14 cellular contexts compared by ENCODE assay signal in genomic region chr15:41988896-41989572, GRCh38. TPM values are rescaled to one million over a fixed set of nuclear protein-coding genes. Genes with fewer than 3 reads are reported as not detected.
"Had no signal": no experiment of that assay in that cellular context is flagged by ENCODE, and none has a peak within 500 bp of the region (broad histone marks: within the 10 kb centered on the region; RNA-seq: fewer than 3 reads in every experiment).

No MANE protein-coding gene starts in this region.

- H3K4me1 ChIP-seq: lower lobe of right lung, prostate gland, right lobe of liver, transverse colon had no signal

- H3K27ac ChIP-seq: brain microvascular endothelial cell, lower lobe of right lung, prostate gland, right lobe of liver, spleen, transverse colon, WERI-Rb-1 had no signal

- H3K9me3 ChIP-seq: lower lobe of right lung, prostate gland, right lobe of liver, spleen, transverse colon had no signal

- H3K27me3 Mint-ChIP-seq: activated CD4-positive, alpha-beta T cell treated with anti-CD3 and anti-CD28 coated beads, Interleukin-2, amount 10 ng/mL, durations not matched to agents 24 days and 14 days had no signal

- H3K4me3 ChIP-seq: lower lobe of right lung, prostate gland, right lobe of liver, spleen, transverse colon had no signal

- H3K4me1 Mint-ChIP-seq: activated CD4-positive, alpha-beta T cell treated with anti-CD3 and anti-CD28 coated beads, Interleukin-2, amount 10 ng/mL, durations not matched to agents 24 days and 14 days; activated naive CD4-positive, alpha-beta T cell treated with anti-CD3 and anti-CD28 coated beads, Interleukin-2, amount 50 U/mL, for 24 hours; stimulated activated naive B cell treated with anti-CD40 and anti-IgM and Interleukin-4, amounts not matched to agents 10 μg/mL and 1 μg/mL and 100 μg/mL, for 72 hours had no signal

- H3K36me3 Mint-ChIP-seq: activated naive CD4-positive, alpha-beta T cell treated with anti-CD3 and anti-CD28 coated beads, Interleukin-2, amount 50 U/mL, for 24 hours; stimulated activated naive B cell treated with anti-CD40 and anti-IgM and Interleukin-4, amounts not matched to agents 10 μg/mL and 1 μg/mL and 100 μg/mL, for 72 hours had no signal

- H3K27me3 ChIP-seq: brain microvascular endothelial cell, right lobe of liver, transverse colon had no signal

- H3K4me3 Mint-ChIP-seq: activated CD4-positive, alpha-beta T cell treated with anti-CD3 and anti-CD28 coated beads, Interleukin-2, amount 10 ng/mL, durations not matched to agents 24 days and 14 days; activated naive CD4-positive, alpha-beta T cell treated with anti-CD3 and anti-CD28 coated beads, Interleukin-2, amount 50 U/mL, for 24 hours had no signal

- H3K36me3 ChIP-seq: brain microvascular endothelial cell, lower lobe of right lung, prostate gland, right lobe of liver, spleen, transverse colon, WERI-Rb-1 had no signal

- H3K9me3 Mint-ChIP-seq: activated CD4-positive, alpha-beta T cell treated with anti-CD3 and anti-CD28 coated beads, Interleukin-2, amount 10 ng/mL, durations not matched to agents 24 days and 14 days; activated naive CD4-positive, alpha-beta T cell treated with anti-CD3 and anti-CD28 coated beads, Interleukin-2, amount 50 U/mL, for 24 hours; activated T-helper 2 cell treated with anti-CD3 and anti-CD28 coated beads, Interferon-gamma antibody, Interleukin-2, Interleukin-4, amounts not matched to agents 10 μg/mL and 5 μg/mL and 100 μg/mL, durations not matched to agents 14 hours and 24 hours and 36 hours; stimulated activated naive B cell treated with anti-CD40 and anti-IgM and Interleukin-4, amounts not matched to agents 10 μg/mL and 1 μg/mL and 100 μg/mL, for 72 hours had no signal

RNA-seq across cellular contexts. Expression of gene PLA2G4E, which starts 31.8 kb away (rescaled TPM):
- total RNA-seq: activated CD4-positive, alpha-beta T cell treated with anti-CD3 and anti-CD28 coated beads, Interleukin-2, amount 10 ng/mL, durations not matched to agents 24 days and 14 days; activated T-helper 2 cell treated with anti-CD3 and anti-CD28 coated beads, Interferon-gamma antibody, Interleukin-2, Interleukin-4, amounts not matched to agents 10 μg/mL and 5 μg/mL and 100 μg/mL, durations not matched to agents 14 hours and 24 hours and 36 hours; dermis blood vessel endothelial cell; right lobe of liver; spleen; subcutaneous adipose tissue; T-helper 1 cell treated with Interleukin-12 subunit alpha and Interleukin-12 subunit beta and Interleukin-4 antibody, amounts not matched to agents 30 ng/mL and 1 ng/mL, for 36 hours had no signal
- polyA plus RNA-seq: spleen had no signal
